Comparison of ENCODE assay signal across 8 cellular contexts in genomic region chr2:26922638-26923466, GRCh38. TPM values are rescaled to one million over a fixed set of nuclear protein-coding genes. Genes with fewer than 3 reads are reported as not detected.
DNase-seq lines count a peak whose midpoint lies in the region; ATAC-seq and TF ChIP-seq lines count a peak whose summit lies in the region.

No MANE protein-coding gene starts in this region.

- no peak overlapping the region for H3K4me3 Mint-ChIP-seq in effector memory CD8-positive, alpha-beta T cell

- TF ChIP-seq CTCF in mucosa of descending colon (IDR thresholded peaks at IDR 0.05) = no peak

- peak; percentile 54 for ATAC-seq in effector memory CD8-positive, alpha-beta T cell (replicated peaks)
- ATAC-seq in mucosa of descending colon = peak; percentile 65
- no peak for ATAC-seq in HG03521 (IDR thresholded peaks at IDR 0.05; ENCODE audit: unreplicated experiment)

- no peaks in the 10 kb centered on the region for H3K9me3 Mint-ChIP-seq in effector memory CD8-positive, alpha-beta T cell

- H3K9me3 ChIP-seq in mucosa of descending colon = no peaks in the 10 kb centered on the region

- H3K27me3 Mint-ChIP-seq in effector memory CD8-positive, alpha-beta T cell = peaks cover 33 to 49% of the 10 kb centered on the region in 2 donors

- DNase-seq in Ammon's horn (ENCODE audit: low spot score) (peak; percentile 92), H7 (peak; percentile 89), NCI-H446 (lab: John Stamatoyannopoulos, UW) (peak; percentile 60 to 73), mucosa of descending colon (peak in 1 of 3 donors; percentile 53), superior temporal gyrus (ENCODE audit: extremely low spot score) (peak; percentile 93)
- peak; percentile 27 to 28 for DNase-seq in activated CD4-positive, alpha-beta T cell treated with anti-CD3 and anti-CD28 coated beads for 4 hours
- DNase-seq in effector memory CD8-positive, alpha-beta T cell = peak in 1 of 3 experiments; percentile 18

- no peaks in the 10 kb centered on the region for H3K4me1 ChIP-seq in mucosa of descending colon (ENCODE audit: low read depth)

- no peaks in the 10 kb centered on the region for H3K36me3 Mint-ChIP-seq in effector memory CD8-positive, alpha-beta T cell (ENCODE audit: insufficient read depth)

- no peak overlapping the region for H3K27ac Mint-ChIP-seq in effector memory CD8-positive, alpha-beta T cell

- H3K4me1 Mint-ChIP-seq in effector memory CD8-positive, alpha-beta T cell (ENCODE audit: low read depth in 2 of 2) = peaks cover 6 to 9% of the 10 kb centered on the region in 2 donors

- H3K36me3 ChIP-seq in H7 (replicated peaks; ENCODE audit: control insufficient read depth, insufficient read depth, low read length) (no peaks in the 10 kb centered on the region), mucosa of descending colon (ENCODE audit: low read depth) (no peaks in the 10 kb centered on the region)

- H3K4me3 ChIP-seq in H7 (ENCODE audit: insufficient read depth, low read depth, low read length) (no peak overlapping the region), mucosa of descending colon (no peak overlapping the region)

- intact Hi-C loops in mucosa of descending colon (cut with DNase I, micrococcal nuclease) = no loop called here

- no peaks in the 10 kb centered on the region for H3K27me3 ChIP-seq in H7 (ENCODE audit: control insufficient read depth, insufficient read depth, low read length)

RNA-seq across cellular contexts. Expression of gene MAPRE3, which starts 47.6 kb away (rescaled TPM):
- total RNA-seq in H7 (2014; rRNA removed; shearing (Covaris generic)) = 0.42 and 1.6 TPM in 2 replicates
- total RNA-seq in mucosa of descending colon = 10 to 100 TPM; 23.9 to 36.1 (median 35.6) TPM
